Comparison of ENCODE assay signal across 8 cellular contexts in the genomic region with DNA sequence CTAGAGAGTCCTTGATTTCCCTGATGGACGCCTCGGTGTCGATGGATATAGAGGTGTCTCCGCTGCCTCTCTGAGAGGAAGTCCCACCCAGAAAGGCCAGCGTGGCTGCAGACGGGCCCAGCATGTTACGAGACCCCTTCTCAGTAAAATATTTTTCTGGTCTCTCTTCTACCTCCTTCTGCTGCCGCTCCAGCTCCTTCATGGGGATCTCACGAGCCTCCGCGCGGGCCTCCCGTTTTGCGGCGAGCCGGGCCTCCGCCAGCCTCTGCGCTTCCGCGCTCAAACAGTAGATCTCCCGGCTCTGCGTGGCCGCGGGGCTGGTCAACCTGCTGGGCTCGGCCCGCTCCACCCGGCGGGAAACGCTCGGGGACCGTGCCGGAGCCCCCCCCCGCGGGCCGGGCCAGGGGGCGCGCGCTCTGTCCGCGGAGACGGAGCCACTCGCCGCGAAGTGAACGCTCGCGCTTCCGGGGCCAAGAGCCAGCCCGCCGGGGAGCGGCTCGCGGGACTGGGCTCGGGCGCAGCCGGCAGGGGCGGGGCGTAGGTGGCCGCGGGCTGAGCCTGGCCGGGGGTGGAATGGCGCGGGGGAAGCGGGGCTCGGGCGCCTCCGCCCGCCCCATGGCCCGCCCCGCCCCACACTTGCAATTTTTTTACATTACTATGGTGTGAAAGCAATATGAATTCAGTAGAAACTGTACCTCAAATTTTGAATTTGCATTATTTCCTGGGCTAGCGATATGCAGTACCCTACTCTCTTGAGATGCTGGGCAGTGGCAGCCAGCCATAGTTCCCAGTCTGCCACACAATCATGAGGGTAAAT. TPM values are rescaled to one million over a fixed set of nuclear protein-coding genes. Genes with fewer than 3 reads are reported as not detected.
DNase-seq lines count a peak whose midpoint lies in the region; ATAC-seq and TF ChIP-seq lines count a peak whose summit lies in the region.

No MANE protein-coding gene starts in this region.

- peak; percentile 15 for DNase-seq in DND-41
- DNase-seq in SW 1271 (lab: John Stamatoyannopoulos, UW) = peak; percentile 4 to 51
- DNase-seq in adipocyte (ENCODE audit: low read depth) = peak; percentile 90
- DNase-seq in left ventricle myocardium inferior = peak; percentile 83
- peak; percentile 50 for DNase-seq in prostate gland (ENCODE audit: low spot score)
- peak; percentile 69 for DNase-seq in ureter (ENCODE audit: low spot score)

- H3K4me1 ChIP-seq in DND-41 (ENCODE audit: insufficient read depth, low read length) (no peaks in the 10 kb centered on the region), HUES48 (ENCODE audit: control insufficient read depth, insufficient read depth, low read length) (no peaks in the 10 kb centered on the region), adipocyte (ENCODE audit: control insufficient read depth, insufficient read depth, low read length) (no peaks in the 10 kb centered on the region), left ventricle myocardium inferior (peaks cover 10% of the 10 kb centered on the region), prostate gland (replicated peaks) (no peaks in the 10 kb centered on the region)

- H4K20me1 ChIP-seq in DND-41 (ENCODE audit: insufficient read depth, low read length) = no peaks in the 10 kb centered on the region

- WGBS in prostate gland = 12% methylated on average over 58 of the region's 71 CpGs

- no peaks in the 10 kb centered on the region for H3K79me2 ChIP-seq in DND-41 (ENCODE audit: insufficient read depth, low read length)

- TF ChIP-seq CTCF in DND-41 (IDR thresholded peaks at IDR 0.05; ENCODE audit: borderline replicate concordance, extremely low read depth, low read length, poor library complexity, severe bottlenecking) (no peak), left ventricle myocardium inferior (IDR thresholded peaks at IDR 0.05; ENCODE audit: borderline replicate concordance) (no peak), prostate gland (IDR thresholded peaks at IDR 0.05) (no peak)

- no peaks in the 10 kb centered on the region for H3K36me3 ChIP-seq in DND-41 (ENCODE audit: insufficient read depth, low read length)
- H3K36me3 ChIP-seq in HUES48 (ENCODE audit: control insufficient read depth, insufficient read depth, low read length) = no peaks in the 10 kb centered on the region
- H3K36me3 ChIP-seq in adipocyte (ENCODE audit: control insufficient read depth, insufficient read depth, low read length, severe bottlenecking) = no peaks in the 10 kb centered on the region
- H3K36me3 ChIP-seq in left ventricle myocardium inferior = no peaks in the 10 kb centered on the region
- H3K36me3 ChIP-seq in prostate gland = no peaks in the 10 kb centered on the region

- H3K9ac ChIP-seq in DND-41 (ENCODE audit: low read depth, low read length) = no peak overlapping the region
- H3K9ac ChIP-seq in HUES48 (ENCODE audit: low read depth, low read length) = peak overlapping the region; percentile 59; the same call in 1 of the 2 replicates
- peak overlapping the region; percentile 87 for H3K9ac ChIP-seq in adipocyte (ENCODE audit: low read length)

- H3K9me3 ChIP-seq in DND-41 (ENCODE audit: insufficient read depth, low read length, severe bottlenecking) (no peaks in the 10 kb centered on the region), HUES48 (ENCODE audit: control insufficient read depth, insufficient read depth, low read length) (peaks cover 8% of the 10 kb centered on the region; the same call in 1 of the 2 replicates), adipocyte (ENCODE audit: control insufficient read depth, low read length) (no peaks in the 10 kb centered on the region), left ventricle myocardium inferior (replicated peaks) (peaks cover 23% of the 10 kb centered on the region), prostate gland (no peaks in the 10 kb centered on the region)

- peak; percentile 64 for ATAC-seq in DND-41 (ENCODE audit: insufficient read depth, low read depth)
- peak; percentile 91 for ATAC-seq in GM21423 (IDR thresholded peaks at IDR 0.05; ENCODE audit: unreplicated experiment)

- H3K27me3 ChIP-seq in DND-41 (ENCODE audit: insufficient read depth, low read length, poor library complexity) (peaks cover 4% of the 10 kb centered on the region), HUES48 (ENCODE audit: control insufficient read depth, insufficient read depth, low read length) (peaks cover 8% of the 10 kb centered on the region), adipocyte (replicated peaks; ENCODE audit: control insufficient read depth, insufficient read depth, low read length) (peaks cover 6% of the 10 kb centered on the region), left ventricle myocardium inferior (ENCODE audit: low read depth) (no peaks in the 10 kb centered on the region), prostate gland (replicated peaks; ENCODE audit: insufficient read depth) (no peaks in the 10 kb centered on the region)

- no peak overlapping the region for H2AFZ ChIP-seq in DND-41 (ENCODE audit: low read depth, low read length)

- no peak for TF ChIP-seq POLR2A in prostate gland (IDR thresholded peaks at IDR 0.05)

- H3K27ac ChIP-seq in DND-41 (ENCODE audit: low read length) (no peak overlapping the region), HUES48 (ENCODE audit: low read depth, low read length) (no peak overlapping the region), left ventricle myocardium inferior (replicated peaks) (peak overlapping the region; percentile 73), prostate gland (peak overlapping the region; percentile 15 to 66)

- intact Hi-C loops in left ventricle myocardium inferior (cut with micrococcal nuclease) = no loop called here
- intact Hi-C loops in prostate gland (cut with DNase I) = loop anchor here (5.0 kb wide), 1 partner anchor 114 kb away; a partner anchor contains a TSS

- no peak overlapping the region for H3K4me3 ChIP-seq in DND-41 (ENCODE audit: low read depth in 1 of 2, low read length in 2 of 2)
- H3K4me3 ChIP-seq in HUES48 (ENCODE audit: low read depth, low read length) = peak overlapping the region; percentile 63
- H3K4me3 ChIP-seq in adipocyte (ENCODE audit: low read length) = peak overlapping the region; percentile 87
- H3K4me3 ChIP-seq in left ventricle myocardium inferior = peak overlapping the region; percentile 86
- peak overlapping the region; percentile 57 to 60 for H3K4me3 ChIP-seq in prostate gland

- H3K4me2 ChIP-seq in DND-41 (ENCODE audit: insufficient read depth, low read length) = no peak overlapping the region

RNA-seq across cellular contexts. Expression of a gene that starts 10.2 kb away (rescaled TPM):
- total RNA-seq in left ventricle myocardium inferior = 0.96 TPM
- 1 to 10 TPM; 2.0 to 4.7 TPM for total RNA-seq in prostate gland
- 5.9 TPM for total RNA-seq in ureter

Comparison
In these comparisons a context has a peak if more than half of its experiments do, and no peak if none do; other contexts are left out.
1. DNase-seq: peak in every context shown above with its lines; median percentile 90 in adipocyte; 83 in left ventricle myocardium inferior; 69 in ureter; 50 in prostate gland; 28 in SW 1271; 15 in DND-41.
2. H3K27ac ChIP-seq: peak in left ventricle myocardium inferior (single experiment) and prostate gland (2 of 2); none in DND-41 (single experiment) and HUES48 (single experiment).
3. H3K4me3 ChIP-seq: peak in HUES48 (single experiment), adipocyte (single experiment), left ventricle myocardium inferior (single experiment) and prostate gland (2 of 2); none in DND-41 (0 of 2).